1 cellular context compared by ENCODE assay signal in the genomic region with DNA sequence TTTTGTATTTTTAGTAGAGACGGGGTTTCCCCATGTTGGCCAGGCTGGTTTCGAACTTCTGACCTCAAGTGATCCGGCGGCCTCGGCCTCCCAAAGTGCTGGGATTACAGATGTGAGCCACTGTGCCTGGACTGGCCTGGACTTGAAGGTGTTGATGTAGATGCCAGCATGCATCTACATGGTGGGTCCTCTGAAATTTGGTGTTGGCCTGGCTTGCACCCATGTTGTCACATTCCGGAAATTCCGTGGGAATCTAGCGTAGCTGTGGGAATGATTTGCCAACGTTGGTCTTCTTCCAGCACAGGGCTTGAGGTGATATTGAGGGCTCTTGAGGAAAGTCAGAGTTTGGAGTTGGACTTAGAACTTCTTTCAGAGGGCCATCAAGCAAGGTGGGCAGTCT.
TF ChIP-seq lines count a peak whose summit lies in the region.

No MANE protein-coding gene starts in this region.

TF ChIP-seq in IMR-90, 13 proteins besides CTCF, POLR2A, EP300 and RAD21:
- TF ChIP-seq MXI1 (IDR thresholded peaks at IDR 0.05; ENCODE audit: borderline replicate concordance, low read depth, low read length): no peak
- TF ChIP-seq FOS (IDR thresholded peaks at IDR 0.05; ENCODE audit: low read depth, low read length): no peak
- no peak for TF ChIP-seq SMC3 (IDR thresholded peaks at IDR 0.05; ENCODE audit: low read depth, low read length)
- TF ChIP-seq USF2 (IDR thresholded peaks at IDR 0.05; ENCODE audit: low read depth, low read length): no peak
- no peak for TF ChIP-seq BHLHE40 (IDR thresholded peaks at IDR 0.05; ENCODE audit: low read depth, low read length)
- TF ChIP-seq, protein P1, sequence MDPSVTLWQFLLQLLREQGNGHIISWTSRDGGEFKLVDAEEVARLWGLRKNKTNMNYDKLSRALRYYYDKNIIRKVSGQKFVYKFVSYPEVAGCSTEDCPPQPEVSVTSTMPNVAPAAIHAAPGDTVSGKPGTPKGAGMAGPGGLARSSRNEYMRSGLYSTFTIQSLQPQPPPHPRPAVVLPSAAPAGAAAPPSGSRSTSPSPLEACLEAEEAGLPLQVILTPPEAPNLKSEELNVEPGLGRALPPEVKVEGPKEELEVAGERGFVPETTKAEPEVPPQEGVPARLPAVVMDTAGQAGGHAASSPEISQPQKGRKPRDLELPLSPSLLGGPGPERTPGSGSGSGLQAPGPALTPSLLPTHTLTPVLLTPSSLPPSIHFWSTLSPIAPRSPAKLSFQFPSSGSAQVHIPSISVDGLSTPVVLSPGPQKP (IDR thresholded peaks at IDR 0.05; ENCODE audit: borderline replicate concordance, low read depth, low read length): no peak
- no peak for TF ChIP-seq MAZ (IDR thresholded peaks at IDR 0.05; ENCODE audit: borderline replicate concordance, low read depth, low read length)
- TF ChIP-seq CEBPB (IDR thresholded peaks at IDR 0.05; ENCODE audit: low read depth, low read length): no peak
- no peak for TF ChIP-seq RCOR1 (IDR thresholded peaks at IDR 0.05; ENCODE audit: insufficient replicate concordance, low read length)
- TF ChIP-seq RFX5 (IDR thresholded peaks at IDR 0.05; ENCODE audit: low read depth, low read length): no peak
